Comparison of ENCODE assay signal across 23 cellular contexts in the genomic region with DNA sequence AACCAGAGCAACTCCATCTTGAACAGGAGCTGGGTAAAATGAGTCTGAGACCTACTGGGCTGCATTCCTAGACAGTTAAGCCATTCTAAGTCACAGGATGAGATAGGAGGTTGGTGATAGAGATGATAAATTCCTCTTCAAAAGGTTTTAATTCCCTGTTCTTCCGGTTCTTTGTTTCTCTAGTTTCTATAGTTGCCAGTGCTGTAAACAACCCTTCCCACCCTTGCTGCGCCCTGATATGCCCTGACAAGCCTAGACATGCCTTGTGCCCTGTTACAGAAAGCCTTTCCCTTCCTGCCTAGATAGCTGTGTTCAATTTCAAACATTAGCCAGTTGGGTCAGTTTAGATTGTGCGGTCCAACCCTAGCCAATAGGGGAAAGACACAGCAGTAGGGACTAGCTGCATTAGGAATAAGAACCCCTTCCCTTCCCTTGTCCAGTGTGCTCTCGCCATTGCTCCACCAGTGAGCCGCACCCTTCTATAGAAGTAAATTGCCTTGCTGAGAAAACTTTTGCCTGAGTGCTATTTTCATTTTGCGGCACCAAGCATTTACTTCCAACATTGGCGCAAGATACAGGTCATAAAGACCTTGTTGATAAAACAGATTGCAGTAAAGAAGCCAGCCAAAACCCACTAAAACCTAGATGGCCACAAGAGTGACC.
"Had no signal": no experiment of that assay in that cellular context is flagged by ENCODE, and none has a peak within 500 bp of the region (broad histone marks: within the 10 kb centered on the region; RNA-seq: fewer than 3 reads in every experiment).

No MANE protein-coding gene starts in this region.

- H3K27ac ChIP-seq: brain microvascular endothelial cell, left lung, thyroid gland, uterus had no signal

- H3K27me3 ChIP-seq: brain microvascular endothelial cell, left lung, thyroid gland, uterus had no signal

- ATAC-seq: activated CD8-positive, alpha-beta T cell treated with anti-CD3 and anti-CD28 coated beads, Interleukin-2, amount 10 ng/mL, durations not matched to agents 7 days and 5 days; activated naive CD8-positive, alpha-beta T cell treated with anti-CD3 and anti-CD28 coated beads, Interleukin-2, amount 50 U/mL, for 24 hours; activated T-cell treated with anti-CD3 and anti-CD28 coated beads, Interleukin-2, amount 50 U/mL, for 4 hours; left lung had no signal

- H3K9me3 ChIP-seq: thyroid gland, uterus had no signal

- H3K36me3 ChIP-seq: brain microvascular endothelial cell, left lung, thyroid gland, uterus had no signal

- H3K4me1 ChIP-seq: left lung, thyroid gland had no signal

- DNase-seq: activated CD4-positive, alpha-beta T cell treated with anti-CD3 and anti-CD28 coated beads, Interleukin-2, amount 10 ng/mL, durations not matched to agents 7 days and 5 days; activated CD4-positive, CD25-positive, alpha-beta regulatory T cell; activated CD8-positive, alpha-beta memory T cell treated with anti-CD3 and anti-CD28 coated beads, Interleukin-2, amount 50 U/mL, for 4 hours; activated CD8-positive, alpha-beta T cell treated with anti-CD3 and anti-CD28 coated beads, Interleukin-2, amount 10 ng/mL, durations not matched to agents 7 days and 5 days; activated effector memory CD4-positive, alpha-beta T cell treated with Interleukin-2 at 50 U/mL for 16 hours; activated naive CD4-positive, alpha-beta T cell treated with anti-CD3 and anti-CD28 coated beads, Interleukin-2, amount 10 ng/mL, durations not matched to agents 7 days and 5 days; activated naive CD8-positive, alpha-beta T cell treated with anti-CD3 and anti-CD28 coated beads, Interleukin-2, amount 50 U/mL, for 24 hours; activated T-cell treated with anti-CD3 and anti-CD28 coated beads, Interleukin-2, amount 50 U/mL, for 4 hours; anterior cingulate cortex; brain microvascular endothelial cell; cerebellar nuclear complex; cortex of kidney; foreskin fibroblast; glutamatergic neuron; hypothalamus; left lung; midbrain; posterior cingulate gyrus; stimulated activated CD4-positive, alpha-beta T cell treated with anti-CD3 and anti-CD28 coated beads, Interleukin-1b, Interleukin-23, amount 100 ng/mL, for 48 hours; stimulated activated CD8-positive, alpha-beta memory T cell treated with anti-CD3 and anti-CD28 coated beads, Interleukin-4, amount 100 ng/mL, for 48 hours; stimulated activated naive CD4-positive, alpha-beta T cell; thyroid gland; uterus had no signal

- H3K4me3 ChIP-seq: left lung, thyroid gland, uterus had no signal
